In genomic region chr19:3343619-3344502, GRCh38 we compare ENCODE assay signal across 8 cellular contexts. TPM values are rescaled to one million over a fixed set of nuclear protein-coding genes. Genes with fewer than 3 reads are reported as not detected.
DNase-seq lines count a peak whose midpoint lies in the region; ATAC-seq lines count a peak whose summit lies in the region.

No MANE protein-coding gene starts in this region.

- no peak for ATAC-seq in GM18511 (IDR thresholded peaks at IDR 0.05; ENCODE audit: unreplicated experiment)
- no peak for ATAC-seq in GM19455 (IDR thresholded peaks at IDR 0.05; ENCODE audit: unreplicated experiment)

- DNase-seq in NCI-H1092 treated with DMSO at 0.1 percent for 48 hours (lab: John Stamatoyannopoulos, UW) (peak; percentile 8), NCI-H1092 (lab: John Stamatoyannopoulos, UW) (no peak), NCI-H2171 (lab: John Stamatoyannopoulos, UW) (peak; percentile 41), fibroblast of peridontal ligament (ENCODE audit: extremely low read depth) (peak; percentile 80), occipital lobe (lab: John Stamatoyannopoulos, UW) (peak; percentile 76)
- peak; percentile 41 for DNase-seq in activated CD8-positive, alpha-beta memory T cell treated with anti-CD3 and anti-CD28 coated beads, Interleukin-2, amount 50 U/mL, for 4 hours

RNA-seq across cellular contexts. Expression of gene NFIC, which starts 22.5 kb away (rescaled TPM):
- 6.6 TPM for total RNA-seq in occipital lobe
